25 cellular contexts compared by ENCODE assay signal in the genomic region with DNA sequence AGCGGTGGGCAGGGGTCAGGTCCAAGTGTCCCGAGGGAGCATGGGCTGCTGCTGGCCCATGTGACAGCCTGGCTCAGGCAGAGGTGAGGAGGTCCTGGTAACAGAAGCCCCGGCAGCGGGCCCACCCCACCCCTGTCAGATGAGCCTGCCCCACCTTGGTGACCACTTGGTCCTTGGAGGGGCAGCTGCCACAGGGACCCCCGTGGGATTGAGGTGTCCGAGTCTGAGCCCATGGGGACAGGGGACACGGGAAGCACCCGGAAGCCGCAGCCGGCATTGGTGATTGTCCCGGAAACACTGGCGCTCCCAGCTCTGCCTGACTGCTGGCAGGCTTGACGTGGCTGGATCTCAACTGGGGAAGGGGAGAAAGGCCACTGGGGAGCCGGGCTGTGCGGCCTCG.
"Had no signal": no experiment of that assay in that cellular context is flagged by ENCODE, and none has a peak within 500 bp of the region (broad histone marks: within the 10 kb centered on the region; RNA-seq: fewer than 3 reads in every experiment).

No MANE protein-coding gene starts in this region.

- H3K4me3 ChIP-seq: gastrocnemius medialis, heart right ventricle, lower lobe of right lung, sigmoid colon, suprapubic skin, transverse colon, upper lobe of right lung, uterus had no signal

- H3K9ac ChIP-seq: parathyroid adenoma had no signal

- ATAC-seq: esophagus mucosa; gastrocnemius medialis; heart right ventricle; left ventricle myocardium superior; lower lobe of right lung; natural killer cell; stimulated activated naive B cell treated with anti-CD40 and anti-IgM and Interleukin-4, amounts not matched to agents 10 μg/mL and 1 μg/mL and 100 μg/mL, for 72 hours; stimulated activated naive CD8-positive, alpha-beta T cell treated with anti-CD3 and anti-CD28 coated beads, Interleukin-15, amount 100 ng/mL, for 72 hours; upper lobe of right lung had no signal

- H3K27ac ChIP-seq: epithelial cell of prostate, gastrocnemius medialis, heart right ventricle, lower lobe of right lung, parathyroid adenoma, sigmoid colon, suprapubic skin, transverse colon, upper lobe of right lung, uterus had no signal

- H3K27me3 Mint-ChIP-seq: dendritic cell treated with granulocyte-macrophage colony-stimulating factor and Interleukin-4, amounts not matched to agents 40 ng/mL and 50 ng/mL, for 4 days; progenitor cell of endocrine pancreas; stimulated activated naive B cell treated with anti-CD40 and anti-IgM and Interleukin-4, amounts not matched to agents 10 μg/mL and 1 μg/mL and 100 μg/mL, for 72 hours; stimulated activated naive CD8-positive, alpha-beta T cell treated with anti-CD3 and anti-CD28 coated beads, Interleukin-15, amount 100 ng/mL, for 72 hours had no signal

- H3K36me3 ChIP-seq: uterus had no signal

- FAIRE-seq: colon, keratinocyte had no signal

- H2AFZ ChIP-seq: parathyroid adenoma had no signal

- H3K9me3 Mint-ChIP-seq: endodermal cell had no signal

- DNase-seq: effector CD8-positive, alpha-beta T cell; endodermal cell; foreskin fibroblast; gastrocnemius medialis; heart right ventricle; hippocampal formation; left ventricle myocardium superior; lower lobe of right lung; natural killer cell; sigmoid colon; stimulated activated CD4-positive, alpha-beta T cell treated with anti-CD3 and anti-CD28 coated beads, Interleukin-2, amount 100 ng/mL, for 24 hours; stimulated activated CD4-positive, alpha-beta T cell treated with anti-CD3 and anti-CD28 coated beads, Interleukin-4, amount 100 ng/mL, for 24 hours; stimulated activated naive B cell treated with anti-CD40 and anti-IgM and Interleukin-4, amounts not matched to agents 10 μg/mL and 1 μg/mL and 100 μg/mL, for 72 hours; stimulated activated naive CD8-positive, alpha-beta T cell treated with anti-CD3 and anti-CD28 coated beads, Interleukin-15, amount 100 ng/mL, for 72 hours; transverse colon; upper lobe of right lung; uterus had no signal

- H3K27me3 ChIP-seq: gastrocnemius medialis, heart right ventricle, sigmoid colon, suprapubic skin, transverse colon, upper lobe of right lung, uterus had no signal

- H3K27ac Mint-ChIP-seq: dendritic cell treated with granulocyte-macrophage colony-stimulating factor and Interleukin-4, amounts not matched to agents 40 ng/mL and 50 ng/mL, for 4 days; endodermal cell; natural killer cell; progenitor cell of endocrine pancreas; stimulated activated naive B cell treated with anti-CD40 and anti-IgM and Interleukin-4, amounts not matched to agents 10 μg/mL and 1 μg/mL and 100 μg/mL, for 72 hours had no signal

- H3K4me3 Mint-ChIP-seq: dendritic cell treated with granulocyte-macrophage colony-stimulating factor and Interleukin-4, amounts not matched to agents 40 ng/mL and 50 ng/mL, for 4 days; endodermal cell; natural killer cell; stimulated activated naive B cell treated with anti-CD40 and anti-IgM and Interleukin-4, amounts not matched to agents 10 μg/mL and 1 μg/mL and 100 μg/mL, for 72 hours; stimulated activated naive CD8-positive, alpha-beta T cell treated with anti-CD3 and anti-CD28 coated beads, Interleukin-15, amount 100 ng/mL, for 72 hours had no signal

- H3K4me1 ChIP-seq: gastrocnemius medialis, lower lobe of right lung, parathyroid adenoma, suprapubic skin, transverse colon, upper lobe of right lung, uterus had no signal

- H3K9me3 ChIP-seq: gastrocnemius medialis, lower lobe of right lung, sigmoid colon, suprapubic skin, transverse colon, upper lobe of right lung, uterus had no signal
